ENCODE assay signal across 10 cellular contexts in genomic region chr5:109692852-109693251, GRCh38. TPM values are rescaled to one million over a fixed set of nuclear protein-coding genes. Genes with fewer than 3 reads are reported as not detected.
A peak's percentile ranks its signal among the peaks of the same experiment; 100 is the strongest.
DNase-seq lines count a peak whose midpoint lies in the region; ATAC-seq and TF ChIP-seq lines count a peak whose summit lies in the region.
"Had no signal": no experiment of that assay in that cellular context is flagged by ENCODE, and none has a peak within 500 bp of the region (broad histone marks: within the 10 kb centered on the region; RNA-seq: fewer than 3 reads in every experiment).

No MANE protein-coding gene starts in this region.

- 94% methylated on average over 4 of the region's 4 CpGs for WGBS in thymus

- H3K36me3 ChIP-seq in thymus (ENCODE audit: control insufficient read depth, insufficient read depth) = no peaks in the 10 kb centered on the region
- H3K36me3 ChIP-seq: prostate gland had no signal

- no peak for DNase-seq in activated T-cell treated with anti-CD3 and anti-CD28 coated beads, Interleukin-2, amount 50 U/mL, for 24 hours
- DNase-seq in activated T-cell treated with anti-CD3 and anti-CD28 coated beads for 4 hours = no peak
- DNase-seq in activated CD8-positive, alpha-beta T cell treated with anti-CD3 and anti-CD28 coated beads for 36 hours = peak; percentile 22
- peak; percentile 12 for DNase-seq in kidney tubule cell (ENCODE audit: low spot score)
- no peak for DNase-seq in putamen (ENCODE audit: low spot score)
- DNase-seq in foreskin keratinocyte = no peak
- no peak for DNase-seq in NCI-H1105 (lab: John Stamatoyannopoulos, UW)
- DNase-seq: NCI-H524 treated with DMSO at 0.1 percent for 48 hours had no signal

- intact Hi-C loops in activated CD8-positive, alpha-beta T cell treated with anti-CD3 and anti-CD28 coated beads for 36 hours (cut with micrococcal nuclease) = loop anchor here (5.0 to 10.0 kb wide), 4 partner anchors 94 to 362 kb away; partner anchors contain the start of gene PJA2

- peak overlapping the region; percentile 92 for H3K4me3 ChIP-seq in thymus (ENCODE audit: low read length)
- H3K4me3 ChIP-seq: prostate gland had no signal

- peaks cover 16% of the 10 kb centered on the region for H3K4me1 ChIP-seq in thymus (ENCODE audit: control insufficient read depth, insufficient read depth, low read length)
- H3K4me1 ChIP-seq in foreskin keratinocyte = peaks cover 30% of the 10 kb centered on the region
- H3K4me1 ChIP-seq: prostate gland had no signal

- peaks cover 72% of the 10 kb centered on the region for H3K4me1 Mint-ChIP-seq in activated T-cell treated with anti-CD3 and anti-CD28 coated beads, Interleukin-2, amount 50 U/mL, for 24 hours (ENCODE audit: low read depth)
- H3K4me1 Mint-ChIP-seq in activated CD8-positive, alpha-beta T cell treated with anti-CD3 and anti-CD28 coated beads for 36 hours (ENCODE audit: low read depth) = peaks cover 71% of the 10 kb centered on the region

- peaks cover 58% of the 10 kb centered on the region for H3K36me3 Mint-ChIP-seq in activated T-cell treated with anti-CD3 and anti-CD28 coated beads, Interleukin-2, amount 50 U/mL, for 24 hours (ENCODE audit: low read depth)
- peaks cover 18% of the 10 kb centered on the region for H3K36me3 Mint-ChIP-seq in activated CD8-positive, alpha-beta T cell treated with anti-CD3 and anti-CD28 coated beads for 36 hours (ENCODE audit: low read depth)

- CTCF ChIA-PET in activated CD8-positive, alpha-beta T cell treated with anti-CD3 and anti-CD28 coated beads for 36 hours (lab: Charles Lee) = interaction anchor here (0.6 to 1.4 kb wide), 4 partner anchors 9 to 229 kb away, joined by 3 to 5 read pairs (median 4); no protein-coding TSS in a partner anchor

- H3K27me3 ChIP-seq in thymus (ENCODE audit: control insufficient read depth, insufficient read depth) = no peaks in the 10 kb centered on the region
- no peaks in the 10 kb centered on the region for H3K27me3 ChIP-seq in foreskin keratinocyte

- POLR2A ChIA-PET in activated CD8-positive, alpha-beta T cell treated with anti-CD3 and anti-CD28 coated beads for 36 hours (lab: Charles Lee) = interaction anchor here (0.6 to 1.4 kb wide), 3 partner anchors 10 to 239 kb away, joined by 3 to 4 read pairs (median 3); no protein-coding TSS in a partner anchor

- no peaks in the 10 kb centered on the region for H3K27me3 Mint-ChIP-seq in activated T-cell treated with anti-CD3 and anti-CD28 coated beads, Interleukin-2, amount 50 U/mL, for 24 hours
- no peaks in the 10 kb centered on the region for H3K27me3 Mint-ChIP-seq in activated CD8-positive, alpha-beta T cell treated with anti-CD3 and anti-CD28 coated beads for 36 hours

- H3K27ac ChIP-seq in thymus (ENCODE audit: low read depth) (no peak overlapping the region), foreskin keratinocyte (no peak overlapping the region)
- H3K27ac ChIP-seq: prostate gland had no signal

- no peak for TF ChIP-seq CTCF in activated CD8-positive, alpha-beta T cell treated with anti-CD3 and anti-CD28 coated beads for 36 hours (IDR thresholded peaks at IDR 0.05)
- no peak for TF ChIP-seq CTCF in foreskin keratinocyte (conservative IDR thresholded peaks at IDR 0.05)

- no peak for ATAC-seq in activated CD8-positive, alpha-beta T cell treated with anti-CD3 and anti-CD28 coated beads for 36 hours
- ATAC-seq in foreskin keratinocyte = no peak

- peak overlapping the region; percentile 91 for H3K4me3 Mint-ChIP-seq in activated T-cell treated with anti-CD3 and anti-CD28 coated beads, Interleukin-2, amount 50 U/mL, for 24 hours
- H3K4me3 Mint-ChIP-seq in activated CD8-positive, alpha-beta T cell treated with anti-CD3 and anti-CD28 coated beads for 36 hours = peak overlapping the region; percentile 91

- H3K9me3 ChIP-seq in thymus (ENCODE audit: control insufficient read depth) = no peaks in the 10 kb centered on the region
- H3K9me3 ChIP-seq: prostate gland had no signal

- H3K9me3 Mint-ChIP-seq in activated T-cell treated with anti-CD3 and anti-CD28 coated beads, Interleukin-2, amount 50 U/mL, for 24 hours = no peaks in the 10 kb centered on the region
- peaks cover 1% of the 10 kb centered on the region for H3K9me3 Mint-ChIP-seq in activated CD8-positive, alpha-beta T cell treated with anti-CD3 and anti-CD28 coated beads for 36 hours

- peak overlapping the region; percentile 83 for H3K27ac Mint-ChIP-seq in activated T-cell treated with anti-CD3 and anti-CD28 coated beads, Interleukin-2, amount 50 U/mL, for 24 hours
- H3K27ac Mint-ChIP-seq in activated CD8-positive, alpha-beta T cell treated with anti-CD3 and anti-CD28 coated beads for 36 hours = peak overlapping the region; percentile 93

RNA-seq across cellular contexts. Expression of gene MAN2A1, which starts 3.1 kb away (rescaled TPM):
- 10 to 100 TPM; 29.9 to 30.6 TPM for total RNA-seq in activated CD8-positive, alpha-beta T cell treated with anti-CD3 and anti-CD28 coated beads for 36 hours
- polyA plus RNA-seq in thymus = 22.2 TPM
- 55.0 and 59.1 TPM in 2 replicates for total RNA-seq in foreskin keratinocyte
- 9.0 and 11.5 TPM in 2 replicates for polyA plus RNA-seq in foreskin keratinocyte

Comparison
In these comparisons a context has a peak if more than half of its experiments do, and no peak if none do; other contexts are left out.
1. DNase-seq: peak in activated CD8-positive, alpha-beta T cell treated with anti-CD3 and anti-CD28 coated beads for 36 hours (single experiment) and kidney tubule cell (single experiment); none in activated T-cell treated with anti-CD3 and anti-CD28 coated beads, Interleukin-2, amount 50 U/mL, for 24 hours (single experiment), activated T-cell treated with anti-CD3 and anti-CD28 coated beads for 4 hours (single experiment), putamen (single experiment), foreskin keratinocyte (0 of 2) and NCI-H1105 (single experiment).